10 cellular contexts compared by ENCODE assay signal in genomic region chr7:22660732-22661131, GRCh38.
DNase-seq lines count a peak whose midpoint lies in the region; ATAC-seq and TF ChIP-seq lines count a peak whose summit lies in the region.
"Had no signal": no experiment of that assay in that cellular context is flagged by ENCODE, and none has a peak within 500 bp of the region (broad histone marks: within the 10 kb centered on the region; RNA-seq: fewer than 3 reads in every experiment).

No MANE protein-coding gene starts in this region.

- DNase-seq in DMS153 (lab: John Stamatoyannopoulos, UW) (peak; percentile 47), DMS153 treated with DMSO at 0.1 percent for 48 hours (lab: John Stamatoyannopoulos, UW; ENCODE audit: unreplicated experiment) (no peak), HT-29 (ENCODE audit: low spot score) (peak; percentile 17), activated B cell treated with CpG ODN at 0.5 μM for 24 hours (no peak), mesendoderm (peak; percentile 66), NCI-H2081 (lab: John Stamatoyannopoulos, UW) (no peak)
- DNase-seq in activated effector memory CD4-positive, alpha-beta T cell treated with Interleukin-2 at 50 U/mL for 16 hours, result no peak
- DNase-seq: stimulated activated CD4-positive, alpha-beta T cell treated with anti-CD3 and anti-CD28 coated beads, Interleukin-1b, Interleukin-23, amount 100 ng/mL, for 48 hours had no signal

- H3K36me3 ChIP-seq in mesendoderm (ENCODE audit: control insufficient read depth, insufficient read depth, low read length), result no peaks in the 10 kb centered on the region

- no peak overlapping the region for H3K18ac ChIP-seq in mesendoderm (ENCODE audit: low read length)

- peak overlapping the region; percentile 80 for H3K4me3 Mint-ChIP-seq in activated B cell treated with CpG ODN at 0.5 μM for 24 hours

- H3K9ac ChIP-seq in mesendoderm (ENCODE audit: low read length), result no peak overlapping the region

- no peak overlapping the region for H3K4me2 ChIP-seq in mesendoderm (ENCODE audit: low read length)

- no peak for TF ChIP-seq CTCF in activated B cell treated with CpG ODN at 0.5 μM for 24 hours (IDR thresholded peaks at IDR 0.05)

- peak overlapping the region; percentile 95 for H3K27ac Mint-ChIP-seq in activated B cell treated with CpG ODN at 0.5 μM for 24 hours

- H3K56ac ChIP-seq in mesendoderm (ENCODE audit: low read length), result no peak overlapping the region

- H4K8ac ChIP-seq in mesendoderm (ENCODE audit: low read depth, low read length), result no peak overlapping the region

- POLR2A ChIA-PET in activated B cell treated with CpG ODN at 0.5 μM for 24 hours (lab: Charles Lee), result interaction anchor here (0.9 to 8.9 kb wide), 15 partner anchors 10 to 122 kb away, joined by 3 to 215 read pairs (median 15); partner anchors contain the start of gene IL6

- intact Hi-C loops in activated B cell treated with CpG ODN at 0.5 μM for 24 hours (cut with micrococcal nuclease), result loop anchor here (1.0 to 10.0 kb wide), 4 partner anchors 100 to 394 kb away; partner anchors contain the start of gene HYCC1

- H3K4me1 Mint-ChIP-seq in activated B cell treated with CpG ODN at 0.5 μM for 24 hours, result peaks cover 88% of the 10 kb centered on the region

- H4K5ac ChIP-seq in mesendoderm (ENCODE audit: low read length), result no peak overlapping the region

- H3K79me1 ChIP-seq in mesendoderm (ENCODE audit: low read length), result no peaks in the 10 kb centered on the region

- H3K27ac ChIP-seq in mesendoderm (ENCODE audit: low read depth, low read length), result no peak overlapping the region
- H3K27ac ChIP-seq: VCaP had no signal

- no peak overlapping the region for H2BK5ac ChIP-seq in mesendoderm (ENCODE audit: low read length)

- no peak overlapping the region for H3K4me3 ChIP-seq in mesendoderm (ENCODE audit: low read length)

- no peak overlapping the region for H3K4ac ChIP-seq in mesendoderm (ENCODE audit: low read depth, low read length)

- no peak overlapping the region for H2BK120ac ChIP-seq in mesendoderm (ENCODE audit: low read depth, low read length)

- no peaks in the 10 kb centered on the region for H3K27me3 ChIP-seq in mesendoderm (ENCODE audit: insufficient read depth, low read length, poor library complexity)

- H3K36me3 Mint-ChIP-seq in activated B cell treated with CpG ODN at 0.5 μM for 24 hours (ENCODE audit: low read depth), result peaks cover 43% of the 10 kb centered on the region

- no CpG with 5 or more reads among the region's 3 CpGs for WGBS in mesendoderm (ENCODE audit: extremely low coverage, insufficient coverage, low lambda C conversion rate)

- H3K79me2 ChIP-seq in mesendoderm (ENCODE audit: control insufficient read depth, insufficient read depth, low read length), result no peaks in the 10 kb centered on the region

- CTCF ChIA-PET in activated B cell treated with CpG ODN at 0.5 μM for 24 hours (lab: Charles Lee), result interaction anchor here (0.6 to 5.7 kb wide), 21 partner anchors 9 to 395 kb away, joined by 3 to 110 read pairs (median 5); partner anchors contain the start of gene IL6

- ATAC-seq in activated B cell treated with CpG ODN at 0.5 μM for 24 hours (ENCODE audit: low read depth) (no peak), HG03442 (IDR thresholded peaks at IDR 0.05; ENCODE audit: unreplicated experiment) (no peak)

- H3K9me3 Mint-ChIP-seq in activated B cell treated with CpG ODN at 0.5 μM for 24 hours, result no peaks in the 10 kb centered on the region

- H2AK5ac ChIP-seq in mesendoderm (ENCODE audit: low read length), result no peak overlapping the region

- no peaks in the 10 kb centered on the region for H3K4me1 ChIP-seq in mesendoderm (ENCODE audit: control insufficient read depth, low read depth, low read length)

- H2BK15ac ChIP-seq in mesendoderm (replicated peaks; ENCODE audit: low read depth), result no peak overlapping the region

- H3K27me3 Mint-ChIP-seq in activated B cell treated with CpG ODN at 0.5 μM for 24 hours, result no peaks in the 10 kb centered on the region

- no peak overlapping the region for H3K23ac ChIP-seq in mesendoderm (ENCODE audit: low read length)

Comparison
In these comparisons a context has a peak if more than half of its experiments do, and no peak if none do; other contexts are left out.
1. DNase-seq: peak in DMS153 (single experiment), HT-29 (single experiment) and mesendoderm (single experiment); none in DMS153 treated with DMSO at 0.1 percent for 48 hours (single experiment), activated B cell treated with CpG ODN at 0.5 μM for 24 hours (single experiment), activated effector memory CD4-positive, alpha-beta T cell treated with Interleukin-2 at 50 U/mL for 16 hours (single experiment) and NCI-H2081 (0 of 2).